ENCODE assay signal across 18 cellular contexts in the genomic region with DNA sequence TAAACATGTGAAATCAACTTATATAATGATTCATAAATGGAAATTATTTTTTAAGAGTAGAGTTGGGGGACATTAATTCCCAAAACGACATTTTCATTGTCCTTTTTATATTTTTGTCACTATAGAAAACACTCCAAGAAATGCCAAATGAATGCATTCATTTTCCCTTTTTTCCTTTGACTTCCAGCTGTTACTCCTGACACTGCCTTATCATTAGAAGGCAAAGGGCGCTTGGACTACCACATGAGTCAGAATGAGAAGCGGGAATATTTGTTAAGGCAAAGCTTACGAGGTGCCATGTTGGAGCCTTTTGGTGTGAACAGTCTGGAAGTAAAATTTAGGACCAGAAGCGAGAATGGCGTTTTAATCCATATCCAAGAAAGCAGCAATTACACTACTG.
DNase-seq lines count a peak whose midpoint lies in the region; ATAC-seq and TF ChIP-seq lines count a peak whose summit lies in the region.
"Had no signal": no experiment of that assay in that cellular context is flagged by ENCODE, and none has a peak within 500 bp of the region (broad histone marks: within the 10 kb centered on the region; RNA-seq: fewer than 3 reads in every experiment).

No MANE protein-coding gene starts in this region.

- H3K27me3 ChIP-seq in GM23338 (ENCODE audit: insufficient read depth) (no peaks in the 10 kb centered on the region), neural cell (ENCODE audit: insufficient read depth, low read depth, low read length) (no peaks in the 10 kb centered on the region), right lobe of liver (no peaks in the 10 kb centered on the region)
- H3K27me3 ChIP-seq: BLaER1 treated with 17β-estradiol and CSF1 and Interleukin-3, amounts not matched to agents 10 nM and 100 nM had no signal

- no peak overlapping the region for H3K27ac Mint-ChIP-seq in GM23338
- H3K27ac Mint-ChIP-seq: B cell; CD4-positive, alpha-beta T cell; CD8-positive, alpha-beta T cell had no signal

- no peaks in the 10 kb centered on the region for H3K4me1 ChIP-seq in GM23338 (ENCODE audit: insufficient read depth)
- no peaks in the 10 kb centered on the region for H3K4me1 ChIP-seq in right lobe of liver
- H3K4me1 ChIP-seq: A549; BLaER1 treated with 17β-estradiol and CSF1 and Interleukin-3, amounts not matched to agents 10 nM and 100 nM; Caco-2 had no signal

- TF ChIP-seq RAD21 in neural cell (conservative IDR thresholded peaks at IDR 0.05) = no peak

- TF ChIP-seq CTCF in GM23338 (conservative IDR thresholded peaks at IDR 0.05; ENCODE audit: low read depth in 2 of 2) = no peak
- no peak for TF ChIP-seq CTCF in neural cell (IDR thresholded peaks at IDR 0.05; ENCODE audit: poor library complexity, severe bottlenecking)
- TF ChIP-seq CTCF in right lobe of liver (IDR thresholded peaks at IDR 0.05) = no peak

- H4K20me1 ChIP-seq in GM23338 (replicated peaks; ENCODE audit: insufficient read depth) (no peaks in the 10 kb centered on the region), neural cell (ENCODE audit: insufficient read depth) (no peaks in the 10 kb centered on the region)
- H4K20me1 ChIP-seq: BLaER1 treated with 17β-estradiol and CSF1 and Interleukin-3, amounts not matched to agents 10 nM and 100 nM had no signal

- H3K27me3 Mint-ChIP-seq in GM23338 (ENCODE audit: insufficient read depth, low read depth, poor library complexity) = no peaks in the 10 kb centered on the region
- H3K27me3 Mint-ChIP-seq: B cell; CD4-positive, alpha-beta T cell had no signal

- H3K4me1 Mint-ChIP-seq in GM23338 = no peaks in the 10 kb centered on the region
- H3K4me1 Mint-ChIP-seq: B cell had no signal

- H3K36me3 ChIP-seq in GM23338 (ENCODE audit: insufficient read depth) = no peaks in the 10 kb centered on the region
- no peaks in the 10 kb centered on the region for H3K36me3 ChIP-seq in neural cell (ENCODE audit: insufficient read depth, low read length)
- H3K36me3 ChIP-seq in right lobe of liver = no peaks in the 10 kb centered on the region
- H3K36me3 ChIP-seq: BLaER1 treated with 17β-estradiol and CSF1 and Interleukin-3, amounts not matched to agents 10 nM and 100 nM had no signal

- H3K27ac ChIP-seq in GM23338 (ENCODE audit: low read depth) (no peak overlapping the region), neural cell (ENCODE audit: low read length) (peak overlapping the region; percentile 0), right lobe of liver (no peak overlapping the region)
- H3K27ac ChIP-seq: 22Rv1; A549; BLaER1 treated with 17β-estradiol and CSF1 and Interleukin-3, amounts not matched to agents 10 nM and 100 nM; C4-2B had no signal

- H2AFZ ChIP-seq in GM23338 = 0 out of 2 replicates have a peak overlapping the region, but pooled peaks have one; percentile 15
- no peak overlapping the region for H2AFZ ChIP-seq in neural cell (ENCODE audit: low read depth, low read length)

- ATAC-seq in GM23338 (no peak), right lobe of liver (no peak)
- ATAC-seq: A549; CD8-positive, alpha-beta T cell had no signal

- H3K79me2 ChIP-seq in GM23338 (replicated peaks; ENCODE audit: insufficient read depth) = no peaks in the 10 kb centered on the region
- H3K79me2 ChIP-seq in neural cell (replicated peaks; ENCODE audit: insufficient read depth, low read length) = no peaks in the 10 kb centered on the region

- H3K9me2 ChIP-seq in GM23338 (ENCODE audit: insufficient read depth) (no peaks in the 10 kb centered on the region), neural cell (ENCODE audit: insufficient read depth, low read length) (no peaks in the 10 kb centered on the region)

- H3K9me3 ChIP-seq in neural cell (ENCODE audit: low read length) = no peaks in the 10 kb centered on the region
- no peaks in the 10 kb centered on the region for H3K9me3 ChIP-seq in right lobe of liver
- H3K9me3 ChIP-seq: A549; BLaER1 treated with 17β-estradiol and CSF1 and Interleukin-3, amounts not matched to agents 10 nM and 100 nM; Caco-2 had no signal

- 82% methylated on average over 6 of the region's 6 CpGs for WGBS in right lobe of liver (ENCODE audit: insufficient coverage, low coverage, low lambda C conversion rate, missing lambda C conversion rate)

- H3K4me3 ChIP-seq in GM23338 (no peak overlapping the region), neural cell (ENCODE audit: low read length) (no peak overlapping the region), right lobe of liver (no peak overlapping the region)
- H3K4me3 ChIP-seq: A549; BLaER1 treated with 17β-estradiol and CSF1 and Interleukin-3, amounts not matched to agents 10 nM and 100 nM had no signal

- DNase-seq in DMS153 (lab: John Stamatoyannopoulos, UW) (peak; percentile 38), DMS153 treated with DMSO at 0.1 percent for 48 hours (lab: John Stamatoyannopoulos, UW; ENCODE audit: unreplicated experiment) (no peak), GM23338 (ENCODE audit: low spot score) (no peak), HPDE6-E6E7 (ENCODE audit: extremely low spot score) (no peak), right lobe of liver (no peak)
- DNase-seq: AML-193; Caco-2; Calu3; CD4-positive, alpha-beta T cell; CD8-positive, alpha-beta T cell; DMS79 treated with DMSO at 0.1 percent for 48 hours; GF-D8 had no signal

- intact Hi-C loops in right lobe of liver (cut with DNase I) = no loop called here

- no peak overlapping the region for H3K9ac ChIP-seq in neural cell (ENCODE audit: low read length)
- H3K9ac ChIP-seq: BLaER1 treated with 17β-estradiol and CSF1 and Interleukin-3, amounts not matched to agents 10 nM and 100 nM had no signal

- TF ChIP-seq POLR2A in right lobe of liver (IDR thresholded peaks at IDR 0.05) = no peak

- H3K4me2 ChIP-seq in GM23338 = no peak overlapping the region
- H3K4me2 ChIP-seq in neural cell (ENCODE audit: low read length) = no peak overlapping the region
- H3K4me2 ChIP-seq: A549; BLaER1 treated with 17β-estradiol and CSF1 and Interleukin-3, amounts not matched to agents 10 nM and 100 nM had no signal

- H3K9me3 Mint-ChIP-seq in GM23338 = no peaks in the 10 kb centered on the region

- TF ChIP-seq EP300 in neural cell (conservative IDR thresholded peaks at IDR 0.05; ENCODE audit: poor library complexity, severe bottlenecking) = no peak

- H3F3A ChIP-seq in GM23338 (replicated peaks; ENCODE audit: low read depth) (no peaks in the 10 kb centered on the region), neural cell (ENCODE audit: insufficient read depth, low read length, poor library complexity, severe bottlenecking) (peaks cover 4% of the 10 kb centered on the region)

- no peak overlapping the region for H3K4me3 Mint-ChIP-seq in GM23338
- H3K4me3 Mint-ChIP-seq: B cell; CD4-positive, alpha-beta T cell; CD8-positive, alpha-beta T cell had no signal

- H3K36me3 Mint-ChIP-seq in GM23338 (ENCODE audit: low read depth) = no peaks in the 10 kb centered on the region
- H3K36me3 Mint-ChIP-seq: CD8-positive, alpha-beta T cell had no signal

TF ChIP-seq in GM23338, 12 proteins besides CTCF, POLR2A, EP300 and RAD21 (continues in another document):
- TF ChIP-seq ZNF114 (CRISPR knock-in tag; IDR thresholded peaks at IDR 0.05) (no peak), NANOG (IDR thresholded peaks at IDR 0.05; ENCODE audit: borderline replicate concordance) (no peak), STAT1 (IDR thresholded peaks at IDR 0.05; ENCODE audit: unreplicated experiment) (no peak)

TF ChIP-seq in neural cell, 6 proteins besides CTCF, POLR2A, EP300 and RAD21:
- TF ChIP-seq, protein P1, sequence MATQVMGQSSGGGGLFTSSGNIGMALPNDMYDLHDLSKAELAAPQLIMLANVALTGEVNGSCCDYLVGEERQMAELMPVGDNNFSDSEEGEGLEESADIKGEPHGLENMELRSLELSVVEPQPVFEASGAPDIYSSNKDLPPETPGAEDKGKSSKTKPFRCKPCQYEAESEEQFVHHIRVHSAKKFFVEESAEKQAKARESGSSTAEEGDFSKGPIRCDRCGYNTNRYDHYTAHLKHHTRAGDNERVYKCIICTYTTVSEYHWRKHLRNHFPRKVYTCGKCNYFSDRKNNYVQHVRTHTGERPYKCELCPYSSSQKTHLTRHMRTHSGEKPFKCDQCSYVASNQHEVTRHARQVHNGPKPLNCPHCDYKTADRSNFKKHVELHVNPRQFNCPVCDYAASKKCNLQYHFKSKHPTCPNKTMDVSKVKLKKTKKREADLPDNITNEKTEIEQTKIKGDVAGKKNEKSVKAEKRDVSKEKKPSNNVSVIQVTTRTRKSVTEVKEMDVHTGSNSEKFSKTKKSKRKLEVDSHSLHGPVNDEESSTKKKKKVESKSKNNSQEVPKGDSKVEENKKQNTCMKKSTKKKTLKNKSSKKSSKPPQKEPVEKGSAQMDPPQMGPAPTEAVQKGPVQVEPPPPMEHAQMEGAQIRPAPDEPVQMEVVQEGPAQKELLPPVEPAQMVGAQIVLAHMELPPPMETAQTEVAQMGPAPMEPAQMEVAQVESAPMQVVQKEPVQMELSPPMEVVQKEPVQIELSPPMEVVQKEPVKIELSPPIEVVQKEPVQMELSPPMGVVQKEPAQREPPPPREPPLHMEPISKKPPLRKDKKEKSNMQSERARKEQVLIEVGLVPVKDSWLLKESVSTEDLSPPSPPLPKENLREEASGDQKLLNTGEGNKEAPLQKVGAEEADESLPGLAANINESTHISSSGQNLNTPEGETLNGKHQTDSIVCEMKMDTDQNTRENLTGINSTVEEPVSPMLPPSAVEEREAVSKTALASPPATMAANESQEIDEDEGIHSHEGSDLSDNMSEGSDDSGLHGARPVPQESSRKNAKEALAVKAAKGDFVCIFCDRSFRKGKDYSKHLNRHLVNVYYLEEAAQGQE (IDR thresholded peaks at IDR 0.05; ENCODE audit: borderline replicate concordance) = peak; percentile 96
- no peak for TF ChIP-seq EZH2 (IDR thresholded peaks at IDR 0.05; ENCODE audit: borderline replicate concordance, insufficient read depth, low read length, poor library complexity, severe bottlenecking)
TF ChIP-seq in neural cell: peak in this region for 1.
